Comparison of ENCODE assay signal across 1 cellular context in genomic region chr11:69644962-69645675, GRCh38.
TF ChIP-seq lines count a peak whose summit lies in the region.

No MANE protein-coding gene starts in this region.

TF ChIP-seq in HCT116, 20 proteins besides CTCF, POLR2A, EP300 and RAD21:
- TF ChIP-seq CEBPB (IDR thresholded peaks at IDR 0.05; ENCODE audit: low read depth), result no peak
- TF ChIP-seq TCF7L2 (IDR thresholded peaks at IDR 0.05; ENCODE audit: borderline replicate concordance, extremely low read depth, insufficient read depth, insufficient read length), result no peak
- no peak for TF ChIP-seq SIN3A (IDR thresholded peaks at IDR 0.05; ENCODE audit: low read depth)
- TF ChIP-seq EZH2phosphoT487 (IDR thresholded peaks at IDR 0.05; ENCODE audit: borderline replicate concordance), result no peak
- no peak for TF ChIP-seq SRF (IDR thresholded peaks at IDR 0.05; ENCODE audit: low read depth)
- no peak for TF ChIP-seq MAX (IDR thresholded peaks at IDR 0.05)
- TF ChIP-seq EZH2 (IDR thresholded peaks at IDR 0.05), result no peak
- TF ChIP-seq, protein P1, sequence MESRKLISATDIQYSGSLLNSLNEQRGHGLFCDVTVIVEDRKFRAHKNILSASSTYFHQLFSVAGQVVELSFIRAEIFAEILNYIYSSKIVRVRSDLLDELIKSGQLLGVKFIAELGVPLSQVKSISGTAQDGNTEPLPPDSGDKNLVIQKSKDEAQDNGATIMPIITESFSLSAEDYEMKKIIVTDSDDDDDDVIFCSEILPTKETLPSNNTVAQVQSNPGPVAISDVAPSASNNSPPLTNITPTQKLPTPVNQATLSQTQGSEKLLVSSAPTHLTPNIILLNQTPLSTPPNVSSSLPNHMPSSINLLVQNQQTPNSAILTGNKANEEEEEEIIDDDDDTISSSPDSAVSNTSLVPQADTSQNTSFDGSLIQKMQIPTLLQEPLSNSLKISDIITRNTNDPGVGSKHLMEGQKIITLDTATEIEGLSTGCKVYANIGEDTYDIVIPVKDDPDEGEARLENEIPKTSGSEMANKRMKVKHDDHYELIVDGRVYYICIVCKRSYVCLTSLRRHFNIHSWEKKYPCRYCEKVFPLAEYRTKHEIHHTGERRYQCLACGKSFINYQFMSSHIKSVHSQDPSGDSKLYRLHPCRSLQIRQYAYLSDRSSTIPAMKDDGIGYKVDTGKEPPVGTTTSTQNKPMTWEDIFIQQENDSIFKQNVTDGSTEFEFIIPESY (IDR thresholded peaks at IDR 0.05; ENCODE audit: extremely low read depth, insufficient replicate concordance, low read length), result no peak
- no peak for TF ChIP-seq REST (IDR thresholded peaks at IDR 0.05; ENCODE audit: low read depth)
- no peak for TF ChIP-seq JUND (IDR thresholded peaks at IDR 0.05)
- TF ChIP-seq FOSL1 (IDR thresholded peaks at IDR 0.05; ENCODE audit: low read depth), result no peak
- no peak; the same call in 1 of the 2 replicates for TF ChIP-seq POLR2AphosphoS5 (IDR thresholded peaks at IDR 0.05; ENCODE audit: low read depth, low read length)
- TF ChIP-seq, protein P2, sequence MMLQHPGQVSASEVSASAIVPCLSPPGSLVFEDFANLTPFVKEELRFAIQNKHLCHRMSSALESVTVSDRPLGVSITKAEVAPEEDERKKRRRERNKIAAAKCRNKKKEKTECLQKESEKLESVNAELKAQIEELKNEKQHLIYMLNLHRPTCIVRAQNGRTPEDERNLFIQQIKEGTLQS (IDR thresholded peaks at IDR 0.05), result no peak
- TF ChIP-seq YY1 (IDR thresholded peaks at IDR 0.05; ENCODE audit: extremely low read depth, insufficient replicate concordance, low read depth, low read length), result no peak
- no peak for TF ChIP-seq ZFX (IDR thresholded peaks at IDR 0.05)
- no peak for TF ChIP-seq EGR1 (IDR thresholded peaks at IDR 0.05; ENCODE audit: low read depth)
- TF ChIP-seq CBX3 (IDR thresholded peaks at IDR 0.05; ENCODE audit: low read depth), result no peak
- TF ChIP-seq ELF1 (IDR thresholded peaks at IDR 0.05; ENCODE audit: borderline replicate concordance, low read depth), result no peak
- TF ChIP-seq SP1 (IDR thresholded peaks at IDR 0.05; ENCODE audit: low read depth), result no peak
